ENCODE assay signal across 1 cellular context in the genomic region with DNA sequence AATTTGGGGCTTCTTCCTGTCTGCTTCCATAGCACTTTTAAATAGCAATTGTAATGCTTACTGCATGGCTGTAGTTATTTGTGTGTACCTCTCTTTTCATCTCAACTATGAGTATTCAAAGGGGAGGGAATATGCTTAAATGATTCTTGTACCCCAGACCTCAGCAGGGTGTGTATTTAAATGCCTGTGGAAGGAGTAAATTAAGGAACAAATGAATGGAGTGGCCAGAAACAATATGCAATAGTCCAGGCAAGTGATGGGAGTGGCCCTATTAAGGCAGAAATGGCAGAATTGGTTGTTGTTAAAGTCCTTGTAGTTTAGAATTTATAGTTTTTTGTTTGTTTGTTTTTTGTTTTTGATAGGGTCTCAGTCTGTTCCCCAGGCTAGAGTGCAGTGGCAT.
TF ChIP-seq lines count a peak whose summit lies in the region.

No MANE protein-coding gene starts in this region.

TF ChIP-seq in endothelial cell of umbilical vein, 7 proteins besides CTCF, POLR2A, EP300 and RAD21 (continued from another document):
- no peak for TF ChIP-seq MAX (IDR thresholded peaks at IDR 0.05; ENCODE audit: insufficient read depth, insufficient read length)
- no peak for TF ChIP-seq MYC (IDR thresholded peaks at IDR 0.05; ENCODE audit: low read depth, low read length)
TF ChIP-seq in endothelial cell of umbilical vein: peak in this region for 0.
